In the genomic region with DNA sequence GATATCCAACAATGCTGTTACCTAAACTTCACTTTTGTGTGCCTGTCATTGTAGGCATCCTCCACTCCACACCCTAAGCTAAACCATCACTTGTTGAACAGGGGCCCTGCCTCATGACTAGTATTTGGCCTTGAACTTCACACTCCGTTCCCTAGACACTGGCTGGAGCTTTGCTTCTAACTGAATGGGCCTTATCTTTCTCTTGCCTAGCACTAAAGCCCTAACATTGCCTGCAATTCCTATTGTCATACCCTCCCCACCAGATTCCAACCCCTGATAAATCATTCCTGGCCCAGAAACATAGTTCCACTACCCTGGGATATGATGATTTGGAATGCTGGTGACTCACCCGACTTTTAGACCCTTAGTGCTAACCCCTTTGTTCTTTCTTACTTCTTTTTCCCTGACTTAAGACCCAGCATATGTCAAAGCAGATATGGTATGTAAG, we compare ENCODE assay signal across 13 cellular contexts. TPM values are rescaled to one million over a fixed set of nuclear protein-coding genes. Genes with fewer than 3 reads are reported as not detected.
A peak's percentile ranks its signal among the peaks of the same experiment; 100 is the strongest.
DNase-seq lines count a peak whose midpoint lies in the region; ATAC-seq and TF ChIP-seq lines count a peak whose summit lies in the region.
"Had no signal": no experiment of that assay in that cellular context is flagged by ENCODE, and none has a peak within 500 bp of the region (broad histone marks: within the 10 kb centered on the region; RNA-seq: fewer than 3 reads in every experiment).

No MANE protein-coding gene starts in this region.

- no peaks in the 10 kb centered on the region for H3K27me3 Mint-ChIP-seq in mesothelial cell of epicardium (ENCODE audit: low read depth)
- H3K27me3 Mint-ChIP-seq: T-helper 17 cell had no signal

- H3K4me2 ChIP-seq in Karpas-422 (ENCODE audit: low read depth, low read length, poor library complexity, severe bottlenecking) = peak overlapping the region; percentile 1

- H3K9me3 ChIP-seq in Karpas-422 (ENCODE audit: low read length) = no peaks in the 10 kb centered on the region
- H3K9me3 ChIP-seq: neutrophil, thoracic aorta had no signal

- H3K9ac ChIP-seq in Karpas-422 (ENCODE audit: low read length) = no peak overlapping the region

- peak overlapping the region; percentile 63; the same call in 1 of the 2 replicates for H3K27ac ChIP-seq in Karpas-422 (ENCODE audit: low read length)
- peak overlapping the region; percentile 48 for H3K27ac ChIP-seq in brain microvascular endothelial cell
- H3K27ac ChIP-seq: neutrophil, thoracic aorta had no signal

- no peaks in the 10 kb centered on the region for H3K9me3 Mint-ChIP-seq in mesothelial cell of epicardium

- ATAC-seq in HG02852 (IDR thresholded peaks at IDR 0.05; ENCODE audit: unreplicated experiment) = no peak
- ATAC-seq: left ventricle myocardium superior, T-helper 17 cell had no signal

- no peaks in the 10 kb centered on the region for H3K27me3 ChIP-seq in Karpas-422 (ENCODE audit: low read length)
- H3K27me3 ChIP-seq in brain microvascular endothelial cell (replicated peaks) = no peaks in the 10 kb centered on the region
- H3K27me3 ChIP-seq: neutrophil had no signal

- H3K36me3 ChIP-seq in Karpas-422 (ENCODE audit: insufficient read depth, low read length) = no peaks in the 10 kb centered on the region
- H3K36me3 ChIP-seq in brain microvascular endothelial cell (replicated peaks) = no peaks in the 10 kb centered on the region
- H3K36me3 ChIP-seq: neutrophil, thoracic aorta had no signal

- H3K4me1 ChIP-seq in Karpas-422 (ENCODE audit: low read length) = peaks cover 45% of the 10 kb centered on the region

- no peaks in the 10 kb centered on the region for H4K20me1 ChIP-seq in Karpas-422 (ENCODE audit: insufficient read depth, low read depth, low read length)

- peak overlapping the region; percentile 58 for H3K27ac Mint-ChIP-seq in mesothelial cell of epicardium
- H3K27ac Mint-ChIP-seq: T-helper 17 cell had no signal

- H2AFZ ChIP-seq in Karpas-422 (ENCODE audit: low read length) = peak overlapping the region; percentile 64

- no peaks in the 10 kb centered on the region for H3K36me3 Mint-ChIP-seq in mesothelial cell of epicardium

- TF ChIP-seq CTCF in brain microvascular endothelial cell (IDR thresholded peaks at IDR 0.05; ENCODE audit: low read depth, low read length, missing control alignments) (no peak), mesothelial cell of epicardium (IDR thresholded peaks at IDR 0.05; ENCODE audit: unreplicated experiment) (no peak)

- no peak overlapping the region for H3K4me3 Mint-ChIP-seq in mesothelial cell of epicardium
- H3K4me3 Mint-ChIP-seq: T-helper 17 cell had no signal

- H3K4me1 Mint-ChIP-seq in mesothelial cell of epicardium = peaks cover 20% of the 10 kb centered on the region
- H3K4me1 Mint-ChIP-seq: T-helper 17 cell had no signal

- in situ Hi-C loops in ACHN (cut with HindIII; ENCODE audit: low pct_ligation_motif_present, low pct_unique_long_range_greater_than_20kb, low sequenced_read_pairs) = loop anchor here (25.0 kb wide), 1 partner anchor 94 kb away; the partner anchor contains the start of gene MACC1
- in situ Hi-C loops in brain microvascular endothelial cell (cut with HindIII; ENCODE audit: low pct_ligation_motif_present, low sequenced_read_pairs) = loop anchor here (25.0 kb wide), 1 partner anchor 544 kb away; the partner anchor contains the start of gene TMEM196

- DNase-seq in ACHN (peak; percentile 7), Karpas-422 (no peak), brain microvascular endothelial cell (peak; percentile 32), mesothelial cell of epicardium (ENCODE audit: low spot score in 2 of 2, unreplicated experiment in 2 of 2) (no peak), NCI-H774 (lab: John Stamatoyannopoulos, UW) (no peak), NCI-H128 (lab: John Stamatoyannopoulos, UW; ENCODE audit: unreplicated experiment) (no peak)
- DNase-seq in activated CD4-positive, alpha-beta T cell treated with anti-CD3 and anti-CD28 coated beads for 48 hours = no peak
- DNase-seq: activated CD4-positive, alpha-beta T cell treated with anti-CD3 and anti-CD28 coated beads, Interleukin-2, amount 50 U/mL, for 4 hours; left ventricle myocardium superior; T-helper 17 cell had no signal

- no peaks in the 10 kb centered on the region for H3K9me2 ChIP-seq in Karpas-422 (replicated peaks; ENCODE audit: insufficient read depth, low read length)

- H3K4me3 ChIP-seq in Karpas-422 (ENCODE audit: low read length) (no peak overlapping the region), brain microvascular endothelial cell (ENCODE audit: low read depth, low read length) (no peak overlapping the region)
- H3K4me3 ChIP-seq: thoracic aorta had no signal

- H3K79me2 ChIP-seq in Karpas-422 (ENCODE audit: low read length) = no peaks in the 10 kb centered on the region

RNA-seq across cellular contexts. Expression of gene ITGB8, which starts 24.2 kb away (rescaled TPM):
- 0.04 and 0.07 TPM in 2 replicates for total RNA-seq in Karpas-422 (2014; rRNA removed; shearing (Covaris generic); ENCODE audit: low replicate concordance)
- total RNA-seq in mesothelial cell of epicardium = 15.3 to 15.6 TPM (median 15.3 TPM) in 3 replicates

Comparison
In these comparisons a context has a peak if more than half of its experiments do, and no peak if none do; other contexts are left out.
1. DNase-seq: peak in ACHN (single experiment) and brain microvascular endothelial cell (single experiment); none in Karpas-422 (single experiment), mesothelial cell of epicardium (0 of 2), NCI-H774 (single experiment), activated CD4-positive, alpha-beta T cell treated with anti-CD3 and anti-CD28 coated beads for 48 hours (single experiment) and NCI-H128 (single experiment).
2. RNA of gene ITGB8, which starts 24.2 kb away (total RNA-seq): 15.3 to 15.6 TPM in mesothelial cell of epicardium; 0.04 to 0.07 TPM in Karpas-422; every median in the first group is over 10 times any median in the second.